In the genomic region with DNA sequence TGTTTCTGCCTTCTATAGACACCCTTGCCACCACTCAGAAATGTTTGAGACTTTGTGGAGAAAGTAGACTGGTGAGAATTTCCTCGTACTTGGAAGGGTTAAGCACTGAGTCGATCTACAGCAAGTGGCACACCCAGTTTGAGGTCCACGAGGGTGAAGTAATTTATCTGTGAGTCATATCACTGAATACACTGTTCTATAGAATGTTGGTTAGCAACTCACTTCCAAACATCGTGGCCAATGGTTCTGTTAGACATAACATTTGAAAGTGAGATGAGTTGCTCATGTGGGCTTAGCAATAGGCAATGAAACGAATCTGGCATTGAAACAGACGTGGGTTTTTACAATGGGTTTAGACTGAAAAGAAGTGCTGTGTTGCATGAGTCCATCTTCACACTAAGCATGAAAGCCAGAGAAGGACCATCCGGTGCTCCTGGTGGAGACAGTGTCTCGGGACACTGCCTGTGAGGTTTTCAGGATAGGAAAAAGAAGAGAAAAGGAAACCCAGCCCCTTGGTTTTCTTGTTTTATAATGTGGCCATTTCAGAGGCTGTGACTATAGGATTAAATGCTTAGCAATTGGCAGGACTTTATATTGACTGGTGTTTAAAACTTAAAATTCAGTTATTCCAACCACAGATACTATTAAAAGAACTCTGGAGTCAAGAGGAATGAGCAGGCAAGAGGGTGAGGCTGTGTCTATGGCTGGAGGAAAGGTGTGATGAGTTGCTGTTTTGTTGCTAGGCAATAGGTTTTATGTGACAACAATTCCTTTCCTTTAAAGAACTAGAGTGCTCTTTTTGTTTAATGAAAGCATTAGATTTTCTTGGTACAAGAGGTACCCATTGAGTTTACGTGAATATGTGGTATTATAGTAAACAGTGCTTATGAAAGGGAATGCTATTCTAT, we compare ENCODE assay signal across 8 cellular contexts. TPM values are rescaled to one million over a fixed set of nuclear protein-coding genes. Genes with fewer than 3 reads are reported as not detected.
A peak's percentile ranks its signal among the peaks of the same experiment; 100 is the strongest.
DNase-seq lines count a peak whose midpoint lies in the region; ATAC-seq and TF ChIP-seq lines count a peak whose summit lies in the region.

No MANE protein-coding gene starts in this region.

- H3K9me3 Mint-ChIP-seq in brain = no peaks in the 10 kb centered on the region

- no peak overlapping the region for H3K4me3 ChIP-seq in HUES6 (ENCODE audit: low read depth, low read length)
- no peak overlapping the region for H3K4me3 ChIP-seq in lung
- H3K4me3 ChIP-seq in stomach = no peak overlapping the region
- no peak overlapping the region for H3K4me3 ChIP-seq in tibial nerve

- H3K27me3 ChIP-seq in HUES6 (ENCODE audit: control insufficient read depth, insufficient read depth, low read length) (no peaks in the 10 kb centered on the region), lung (ENCODE audit: control insufficient read depth, insufficient read depth) (no peaks in the 10 kb centered on the region), stomach (no peaks in the 10 kb centered on the region), tibial nerve (no peaks in the 10 kb centered on the region)

- H3K4me1 Mint-ChIP-seq in T-helper 17 cell (peaks cover 31% of the 10 kb centered on the region), brain (peaks cover 26% of the 10 kb centered on the region)

- H3K9ac ChIP-seq in HUES6 (ENCODE audit: low read length) = peak overlapping the region; percentile 27

- H3K36me3 Mint-ChIP-seq in T-helper 17 cell (ENCODE audit: low read depth) (no peaks in the 10 kb centered on the region), brain (no peaks in the 10 kb centered on the region)

- H3K4me1 ChIP-seq in HUES6 (ENCODE audit: control insufficient read depth, insufficient read depth, low read length) (peaks cover 44% of the 10 kb centered on the region), lung (ENCODE audit: control insufficient read depth in 2 of 2, insufficient read depth in 2 of 2, low read length in 2 of 2) (peaks cover 6 to 16% of the 10 kb centered on the region in 2 donors), stomach (peaks cover 19 to 55% (median 40%) of the 10 kb centered on the region in 4 donors), tibial nerve (peaks cover 0 to 33% (median 22%) of the 10 kb centered on the region in 4 donors)

- no peaks in the 10 kb centered on the region for H3K36me3 ChIP-seq in HUES6 (ENCODE audit: control insufficient read depth, insufficient read depth, low read length)
- H3K36me3 ChIP-seq in lung (ENCODE audit: control insufficient read depth in 2 of 2, insufficient read depth in 2 of 2, low read length in 2 of 2) = no peaks in the 10 kb centered on the region
- H3K36me3 ChIP-seq in stomach = no peaks in the 10 kb centered on the region
- no peaks in the 10 kb centered on the region for H3K36me3 ChIP-seq in tibial nerve

- WGBS in lung, 2 donors = 38 to 65% methylated on average over 9 of the region's 9 CpGs
- 9 to 24% (median 20%) methylated on average over 9 of the region's 9 CpGs for WGBS in stomach, 5 donors
- 26 to 29% methylated on average over 9 of the region's 9 CpGs for WGBS in tibial nerve, 2 donors

- no peak for TF ChIP-seq CTCF in brain (conservative IDR thresholded peaks at IDR 0.05)
- TF ChIP-seq CTCF in lung (IDR thresholded peaks at IDR 0.05; ENCODE audit: control extremely low read depth, extremely low read depth) = no peak
- TF ChIP-seq CTCF in stomach (IDR thresholded peaks at IDR 0.05) = no peak
- TF ChIP-seq CTCF in tibial nerve (IDR thresholded peaks at IDR 0.05) = no peak

- TF ChIP-seq POLR2A in stomach (IDR thresholded peaks at IDR 0.05) = no peak
- no peak for TF ChIP-seq POLR2A in tibial nerve (IDR thresholded peaks at IDR 0.05)

- no peak overlapping the region for H3K27ac Mint-ChIP-seq in T-helper 17 cell
- H3K27ac Mint-ChIP-seq in brain = peak overlapping the region in 4 of 5 experiments; percentile 49 to 93 (median 84)

- H3K27ac ChIP-seq in HUES6 (ENCODE audit: low read depth, low read length) (peak overlapping the region; percentile 68; the same call in 1 of the 2 replicates), lung (ENCODE audit: low read depth in 1 of 2, low read length in 1 of 2) (peak overlapping the region; percentile 60 to 87), stomach (peak overlapping the region; percentile 80 to 93 (median 87)), tibial nerve (peak overlapping the region in 2 of 4 donors; percentile 20 to 29)

- peak overlapping the region; percentile 81 for H3K4me3 Mint-ChIP-seq in T-helper 17 cell
- H3K4me3 Mint-ChIP-seq in brain = peak overlapping the region in 4 of 5 experiments; percentile 5 to 43 (median 16)

- intact Hi-C loops in stomach (cut with DNase I; ENCODE audit: low total_unique reads) = no loop called here

- no peaks in the 10 kb centered on the region for H3K27me3 Mint-ChIP-seq in T-helper 17 cell
- H3K27me3 Mint-ChIP-seq in brain = peaks cover 12% of the 10 kb centered on the region

- DNase-seq in AG20443 (ENCODE audit: low spot score) = peak; percentile 80
- peak in 2 of 3 donors; percentile 48 to 52 for DNase-seq in T-helper 17 cell
- peak; percentile 46 for DNase-seq in lung (ENCODE audit: low spot score)
- DNase-seq in stomach = peak; percentile 54
- DNase-seq in superior temporal gyrus (ENCODE audit: extremely low spot score) = no peak
- DNase-seq in tibial nerve (ENCODE audit: low spot score in 2 of 2) = no peak

- no peak for TF ChIP-seq EP300 in stomach (IDR thresholded peaks at IDR 0.05)
- TF ChIP-seq EP300 in tibial nerve (IDR thresholded peaks at IDR 0.05) = no peak

- ATAC-seq in T-helper 17 cell (peak; percentile 76), lung (ENCODE audit: insufficient read depth, low FRiP score) (peak; percentile 17)

- H3K9me3 ChIP-seq in HUES6 (ENCODE audit: control insufficient read depth, insufficient read depth, low read depth, low read length) (no peaks in the 10 kb centered on the region), T-helper 17 cell (ENCODE audit: control insufficient read depth, low read length, poor library complexity, severe bottlenecking) (no peaks in the 10 kb centered on the region), lung (ENCODE audit: control insufficient read depth in 2 of 2, insufficient read depth in 1 of 2, low read length in 1 of 2) (no peaks in the 10 kb centered on the region), stomach (no peaks in the 10 kb centered on the region), tibial nerve (no peaks in the 10 kb centered on the region)

RNA-seq across cellular contexts. Expression of a gene that starts 31.0 kb away (rescaled TPM):
- total RNA-seq in T-helper 17 cell = 100 to 1,000 TPM; 341 to 361 TPM
- polyA plus RNA-seq in brain (ENCODE audit: insufficient read depth, low read depth, low replicate concordance) = 317 TPM
- total RNA-seq in lung = 100 to 1,000 TPM; 168 to 452 TPM
- polyA plus RNA-seq in lung = 100 to 1,000 TPM; 173 to 222 TPM
- 100 to 1,000 TPM in 3 of 5 donors, 10 to 100 TPM in 2; 69.5 to 317 (median 295) TPM for total RNA-seq in stomach
- polyA plus RNA-seq in stomach = 100 to 1,000 TPM; 121 to 231 (median 205) TPM
- 100 to 1,000 TPM in 3 of 4 donors, 10 to 100 TPM in 1; 83.7 to 168 (median 144) TPM for total RNA-seq in tibial nerve

Comparison
In these comparisons a context has a peak if more than half of its experiments do, and no peak if none do; other contexts are left out.
1. DNase-seq: peak in AG20443 (single experiment), T-helper 17 cell (2 of 3), lung (single experiment) and stomach (single experiment); none in superior temporal gyrus (single experiment) and tibial nerve (0 of 2).